ENCODE assay signal across 22 cellular contexts in genomic region chr19:52891336-52891735, GRCh38. TPM values are rescaled to one million over a fixed set of nuclear protein-coding genes. Genes with fewer than 3 reads are reported as not detected.
DNase-seq lines count a peak whose midpoint lies in the region; ATAC-seq and TF ChIP-seq lines count a peak whose summit lies in the region.
"Had no signal": no experiment of that assay in that cellular context is flagged by ENCODE, and none has a peak within 500 bp of the region (broad histone marks: within the 10 kb centered on the region; RNA-seq: fewer than 3 reads in every experiment).

No MANE protein-coding gene starts in this region.

- H4K5ac ChIP-seq in H9 (ENCODE audit: insufficient read length, low read depth, low read length), result no peak overlapping the region

- no peak overlapping the region for H3K18ac ChIP-seq in H9 (ENCODE audit: insufficient read length, low read depth, low read length)

- TF ChIP-seq CTCF in H9 (conservative IDR thresholded peaks at IDR 0.05) (no peak), VCaP (conservative IDR thresholded peaks at IDR 0.05) (no peak), glutamatergic neuron (IDR thresholded peaks at IDR 0.05; ENCODE audit: partially characterized antibody, unreplicated experiment) (no peak), progenitor cell of endocrine pancreas (IDR thresholded peaks at IDR 0.05; ENCODE audit: unreplicated experiment) (no peak)
- TF ChIP-seq CTCF in CD4-positive, alpha-beta T cell (IDR thresholded peaks at IDR 0.05), result no peak

- no peak for ATAC-seq in CD4-positive, alpha-beta T cell (ENCODE audit: poor library complexity)
- ATAC-seq: HepG2 had no signal

- no peak overlapping the region for H3K4ac ChIP-seq in H9 (ENCODE audit: low read depth, low read length)

- intact Hi-C loops in CD4-positive, alpha-beta T cell (cut with DNase I, micrococcal nuclease), result loop anchor here in 1 of 2 experiments (10.0 kb wide), 1 partner anchor 73 kb away; the partner anchor contains the start of gene ZNF816

- H3K4me2 ChIP-seq in H9 (ENCODE audit: insufficient read depth, insufficient read length, low read length), result no peak overlapping the region
- H3K4me2 ChIP-seq: BLaER1 had no signal

- no peaks in the 10 kb centered on the region for H3K27me3 ChIP-seq in H9 (ENCODE audit: insufficient read depth, low read length)
- no peaks in the 10 kb centered on the region for H3K27me3 ChIP-seq in CD4-positive, alpha-beta T cell (ENCODE audit: control insufficient read depth, insufficient read depth, low read length)
- H3K27me3 ChIP-seq: BLaER1 had no signal

- H2AK5ac ChIP-seq in H9 (ENCODE audit: insufficient read length, low read length), result no peak overlapping the region

- H2BK5ac ChIP-seq in H9 (ENCODE audit: insufficient read length, low read length), result no peak overlapping the region

- no peak for DNase-seq in H9
- no peak for DNase-seq in glutamatergic neuron
- DNase-seq in progenitor cell of endocrine pancreas (ENCODE audit: low spot score, unreplicated experiment), result no peak
- DNase-seq in amygdala (lab: John Stamatoyannopoulos, UW), result no peak
- DNase-seq in NCI-H524 (lab: John Stamatoyannopoulos, UW), result no peak
- DNase-seq in CD4-positive, alpha-beta T cell, result no peak
- DNase-seq: CD4-positive, CD25-positive, alpha-beta regulatory T cell; COR-L47; DMS53; Kasumi-1; MV-4-11; NCI-H1105; NCI-H146; NCI-H2029; NCI-H446 treated with DMSO at 0.1 percent for 48 hours; NCI-H526 treated with DMSO at 0.1 percent for 48 hours; RPMI8226; SHP77 had no signal

- H3K14ac ChIP-seq in H9 (ENCODE audit: insufficient read depth, low read length), result no peak overlapping the region

- H4K91ac ChIP-seq in H9 (ENCODE audit: insufficient read length, low read depth, low read length), result no peak overlapping the region

- H4K20me1 ChIP-seq in H9 (ENCODE audit: control insufficient read depth, insufficient read depth, insufficient read length), result no peaks in the 10 kb centered on the region
- H4K20me1 ChIP-seq: BLaER1 had no signal

- H3K23me2 ChIP-seq in H9 (ENCODE audit: insufficient read length, low read depth, low read length, poor library complexity, severe bottlenecking), result no peaks in the 10 kb centered on the region

- H3K4me1 Mint-ChIP-seq in H9 (peaks cover 0 to 10% of the 10 kb centered on the region in 2 experiments; a peak in 1 of 4 replicates), glutamatergic neuron (ENCODE audit: low read depth, unreplicated experiment) (peaks cover 2% of the 10 kb centered on the region), progenitor cell of endocrine pancreas (ENCODE audit: low read depth) (peaks cover 6% of the 10 kb centered on the region)
- peaks cover 12% of the 10 kb centered on the region for H3K4me1 Mint-ChIP-seq in CD4-positive, alpha-beta T cell (ENCODE audit: low read depth)

- H3K4me3 Mint-ChIP-seq in H9 (peak overlapping the region in 1 of 2 experiments; percentile 47; a peak in 1 of 5 replicates), glutamatergic neuron (ENCODE audit: unreplicated experiment) (no peak overlapping the region), progenitor cell of endocrine pancreas (ENCODE audit: low read depth) (no peak overlapping the region)
- no peak overlapping the region for H3K4me3 Mint-ChIP-seq in CD4-positive, alpha-beta T cell

- no peaks in the 10 kb centered on the region for H3K9me3 ChIP-seq in H9 (ENCODE audit: control insufficient read depth, low read depth, low read length)
- peaks cover under 1% of the 10 kb centered on the region for H3K9me3 ChIP-seq in CD4-positive, alpha-beta T cell (ENCODE audit: control insufficient read depth, low read length)

- H3K9me3 Mint-ChIP-seq in H9, result no peaks in the 10 kb centered on the region
- peaks cover 3% of the 10 kb centered on the region for H3K9me3 Mint-ChIP-seq in glutamatergic neuron (ENCODE audit: unreplicated experiment)
- H3K9me3 Mint-ChIP-seq in progenitor cell of endocrine pancreas (ENCODE audit: low read depth), result no peaks in the 10 kb centered on the region
- peaks cover 3% of the 10 kb centered on the region for H3K9me3 Mint-ChIP-seq in CD4-positive, alpha-beta T cell

- H3T11ph ChIP-seq in H9 (ENCODE audit: low read length), result no peak overlapping the region

- H3K27ac ChIP-seq in H9 (ENCODE audit: insufficient read length, low read depth, low read length) (no peak overlapping the region), VCaP (peak overlapping the region; percentile 94)
- H3K27ac ChIP-seq in CD4-positive, alpha-beta T cell (ENCODE audit: low read depth, low read length), result no peak overlapping the region
- H3K27ac ChIP-seq: BLaER1 had no signal

- peaks cover 3% of the 10 kb centered on the region for H3K79me1 ChIP-seq in H9 (ENCODE audit: insufficient read depth, low read depth, low read length, poor library complexity, severe bottlenecking)

- H2BK15ac ChIP-seq in H9 (ENCODE audit: low read depth, low read length), result no peak overlapping the region

- H3K36me3 Mint-ChIP-seq in H9 (ENCODE audit: insufficient read depth in 1 of 3, low read depth in 3 of 3), result peaks cover 57 to 83% (median 73%) of the 10 kb centered on the region in 3 experiments
- H3K36me3 Mint-ChIP-seq in glutamatergic neuron (ENCODE audit: unreplicated experiment), result peaks cover 14% of the 10 kb centered on the region
- peaks cover 33% of the 10 kb centered on the region for H3K36me3 Mint-ChIP-seq in progenitor cell of endocrine pancreas (ENCODE audit: insufficient read depth)
- H3K36me3 Mint-ChIP-seq in CD4-positive, alpha-beta T cell (ENCODE audit: low read depth), result peaks cover 92% of the 10 kb centered on the region

- H3K27me3 Mint-ChIP-seq in H9 (ENCODE audit: low read depth) (no peaks in the 10 kb centered on the region), glutamatergic neuron (ENCODE audit: unreplicated experiment) (peaks cover 2% of the 10 kb centered on the region), progenitor cell of endocrine pancreas (no peaks in the 10 kb centered on the region)
- no peaks in the 10 kb centered on the region for H3K27me3 Mint-ChIP-seq in CD4-positive, alpha-beta T cell
- H3K27me3 Mint-ChIP-seq: CD4-positive, CD25-positive, alpha-beta regulatory T cell had no signal

- CTCF ChIA-PET in CD4-positive, alpha-beta T cell (lab: Charles Lee), result no interaction called here

- no peaks in the 10 kb centered on the region for H3K4me1 ChIP-seq in H9 (ENCODE audit: insufficient read depth, low read length)

- H3K9ac ChIP-seq in H9 (ENCODE audit: extremely low read depth, insufficient read length, low read length), result no peak overlapping the region
- H3K9ac ChIP-seq: BLaER1 had no signal

- no peak overlapping the region for H2BK120ac ChIP-seq in H9 (ENCODE audit: low read depth, low read length, poor library complexity, severe bottlenecking)

- H2BK20ac ChIP-seq in H9 (ENCODE audit: low read depth, low read length, poor library complexity, severe bottlenecking), result no peak overlapping the region

- peaks cover 5% of the 10 kb centered on the region; the same call in 1 of the 2 replicates for H3K79me2 ChIP-seq in H9 (ENCODE audit: insufficient read depth, low read length)

- H2BK12ac ChIP-seq in H9 (ENCODE audit: insufficient read length, low read depth, low read length), result no peak overlapping the region

- POLR2A ChIA-PET in CD4-positive, alpha-beta T cell (lab: Charles Lee), result no interaction called here

- no peak overlapping the region for H2AFZ ChIP-seq in H9 (ENCODE audit: low read length)

- no peak overlapping the region for H3K23ac ChIP-seq in H9 (ENCODE audit: insufficient read length, low read depth, low read length)

- H3K27ac Mint-ChIP-seq in H9, result peak overlapping the region in 2 of 3 experiments; percentile 8 to 76; a peak in 3 of 7 replicates
- peak overlapping the region; percentile 6 for H3K27ac Mint-ChIP-seq in glutamatergic neuron (ENCODE audit: unreplicated experiment)
- H3K27ac Mint-ChIP-seq in progenitor cell of endocrine pancreas, result peak overlapping the region; percentile 54
- no peak overlapping the region for H3K27ac Mint-ChIP-seq in CD4-positive, alpha-beta T cell

- no peak overlapping the region for H3K56ac ChIP-seq in H9 (ENCODE audit: insufficient read length, low read depth, low read length)

- WGBS in H9 (ENCODE audit: extremely low coverage, insufficient read length, low lambda C conversion rate), result no CpG with 5 or more reads among the region's 4 CpGs

- no peak overlapping the region for H4K8ac ChIP-seq in H9 (replicated peaks; ENCODE audit: insufficient read length, low read depth, low read length)

RNA-seq across cellular contexts. Expression of gene ZNF320, which starts 6.1 kb away (rescaled TPM):
- total RNA-seq in H9 (2021) (20.2 and 26.1 TPM in 2 replicates), glutamatergic neuron (ENCODE audit: unreplicated experiment) (57.6 TPM), progenitor cell of endocrine pancreas (43.9 and 50.0 TPM in 2 replicates)
- total RNA-seq in CD4-positive, alpha-beta T cell, result 1 to 10 TPM; 7.2 to 7.4 TPM

RNA-seq across cellular contexts. Expression of gene ZNF888, which starts 31.9 kb away (rescaled TPM):
- total RNA-seq in H9 (2021), result 12.1 and 13.4 TPM in 2 replicates
- total RNA-seq in glutamatergic neuron (ENCODE audit: unreplicated experiment), result 3.8 TPM
- 16.0 and 16.8 TPM in 2 replicates for total RNA-seq in progenitor cell of endocrine pancreas
- 1 to 10 TPM; 2.5 to 3.0 TPM for total RNA-seq in CD4-positive, alpha-beta T cell
- total RNA-seq: HT1080 had no signal

RNA-seq across cellular contexts. Expression of gene ZNF468, which starts 33.9 kb away (rescaled TPM):
- total RNA-seq in H9 (2021) (34.0 and 34.7 TPM in 2 replicates), glutamatergic neuron (ENCODE audit: unreplicated experiment) (44.6 TPM), progenitor cell of endocrine pancreas (35.6 and 38.8 TPM in 2 replicates)
- total RNA-seq in CD4-positive, alpha-beta T cell, result 10 to 100 TPM in 1 of 2 experiments, 1 to 10 TPM in 1; 8.4 to 11.6 TPM
